ENCODE assay signal across 24 cellular contexts in genomic region chr14:105140581-105140980, GRCh38.
"Had no signal": no experiment of that assay in that cellular context is flagged by ENCODE, and none has a peak within 500 bp of the region (broad histone marks: within the 10 kb centered on the region; RNA-seq: fewer than 3 reads in every experiment).

No MANE protein-coding gene starts in this region.

- H3K4me1 ChIP-seq: colonic mucosa, gastroesophageal sphincter, lower lobe of right lung, parathyroid adenoma, right atrium auricular region, upper lobe of left lung had no signal

- H3K9me3 ChIP-seq: colonic mucosa had no signal

- ATAC-seq: activated CD4-positive, alpha-beta T cell treated with anti-CD3 and anti-CD28 coated beads for 36 hours; activated CD8-positive, alpha-beta memory T cell treated with anti-CD3 and anti-CD28 coated beads, Interleukin-2, amount 10 ng/mL, durations not matched to agents 7 days and 5 days; activated CD8-positive, alpha-beta T cell treated with anti-CD3 and anti-CD28 coated beads, Interleukin-2, amount 10 ng/mL, durations not matched to agents 7 days and 5 days; gastroesophageal sphincter; left lobe of liver; lower lobe of right lung; naive thymus-derived CD8-positive, alpha-beta T cell had no signal

- H3K4me3 ChIP-seq: colonic mucosa, gastroesophageal sphincter, hepatocyte, lower lobe of right lung, right atrium auricular region, upper lobe of left lung had no signal

- DNase-seq: activated CD4-positive, CD25-positive, alpha-beta regulatory T cell; activated CD8-positive, alpha-beta memory T cell treated with anti-CD3 and anti-CD28 coated beads, Interleukin-2, amount 10 ng/mL, durations not matched to agents 7 days and 5 days; activated CD8-positive, alpha-beta T cell treated with anti-CD3 and anti-CD28 coated beads, Interleukin-2, amount 10 ng/mL, durations not matched to agents 7 days and 5 days; activated naive CD4-positive, alpha-beta T cell treated with Interleukin-2 at 50 U/mL for 16 hours; activated T-cell treated with anti-CD3 and anti-CD28 coated beads, Interleukin-2, amount 50 U/mL, for 48 hours; anterior cingulate cortex; colonic mucosa; effector CD8-positive, alpha-beta T cell; erythroblast; immature natural killer cell; lower lobe of right lung; mesenchymal stem cell; nucleus accumbens; stimulated activated CD4-positive, alpha-beta T cell treated with anti-CD3 and anti-CD28 coated beads, Interleukin-2, amount 100 ng/mL, for 48 hours; T-helper 1 cell had no signal

- H3K27me3 ChIP-seq: colonic mucosa, hepatocyte, right atrium auricular region, upper lobe of left lung had no signal

- H3K27ac ChIP-seq: colonic mucosa, gastroesophageal sphincter, hepatocyte, lower lobe of right lung, parathyroid adenoma, right atrium auricular region, upper lobe of left lung had no signal

- FAIRE-seq: bronchial epithelial cell had no signal

- H3K36me3 ChIP-seq: colonic mucosa had no signal
